Comparison of ENCODE assay signal across 36 cellular contexts in the genomic region with DNA sequence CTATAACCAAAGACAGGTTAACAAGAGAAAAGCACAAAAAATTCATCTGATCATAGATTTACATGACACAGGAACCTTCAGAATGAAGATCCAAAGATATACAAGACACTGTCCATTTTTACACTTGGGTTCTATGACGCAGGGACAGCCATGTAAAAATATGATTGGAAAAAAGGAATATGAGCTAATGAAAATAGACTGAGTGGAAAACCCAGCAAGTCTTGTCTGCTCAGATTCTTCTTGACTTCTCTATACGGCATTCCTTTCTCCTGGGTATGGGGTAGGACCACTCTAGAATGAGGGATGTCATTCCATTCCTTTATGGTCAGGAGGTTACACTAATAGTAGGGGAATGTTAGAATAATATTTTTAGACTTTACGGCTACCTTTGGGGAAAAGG. TPM values are rescaled to one million over a fixed set of nuclear protein-coding genes. Genes with fewer than 3 reads are reported as not detected.
"Had no signal": no experiment of that assay in that cellular context is flagged by ENCODE, and none has a peak within 500 bp of the region (broad histone marks: within the 10 kb centered on the region; RNA-seq: fewer than 3 reads in every experiment).

No MANE protein-coding gene starts in this region.

- H3K27me3 ChIP-seq: MG63 had no signal

- DNase-seq: Karpas-422, Kasumi-1, MG63, MM.1S, MV-4-11, NCI-H1048, NCI-H1092, NCI-H1092 treated with DMSO at 0.1 percent for 48 hours, NCI-H1105, NCI-H1105 treated with DMSO at 0.1 percent for 48 hours, NCI-H1417, NCI-H1417 treated with DMSO at 0.1 percent for 48 hours, NCI-H1436, NCI-H1436 treated with DMSO at 0.1 percent for 48 hours, NCI-H146, NCI-H1694, NCI-H1694 treated with DMSO at 0.1 percent for 48 hours, NCI-H187, NCI-H187 treated with DMSO at 0.1 percent for 48 hours, NCI-H1930, NCI-H2029, NCI-H2029 treated with DMSO at 0.1 percent for 48 hours, NCI-H2081, NCI-H2081 treated with DMSO at 0.1 percent for 48 hours, NCI-H2107, NCI-H2171, NCI-H2171 treated with DMSO at 0.1 percent for 48 hours, NCI-H2227 treated with DMSO at 0.1 percent for 48 hours, NCI-H226, NCI-H345, NCI-H446, NCI-H446 treated with DMSO at 0.1 percent for 48 hours, NCI-H510A had no signal

- H3K36me3 ChIP-seq: MG63 had no signal

- H3K9ac ChIP-seq: KMS-11 had no signal

- H3K4me2 ChIP-seq: KMS-11 had no signal

- H3K4me3 ChIP-seq: MG63 had no signal

- H3K9me3 ChIP-seq: MG63 had no signal

- H3K27ac ChIP-seq: KMS-11 had no signal

RNA-seq across cellular contexts. Expression of a gene that starts 46.9 kb away (rescaled TPM):
- total RNA-seq: LHCN-M2, M059J had no signal
